ENCODE assay signal across 18 cellular contexts in the genomic region with DNA sequence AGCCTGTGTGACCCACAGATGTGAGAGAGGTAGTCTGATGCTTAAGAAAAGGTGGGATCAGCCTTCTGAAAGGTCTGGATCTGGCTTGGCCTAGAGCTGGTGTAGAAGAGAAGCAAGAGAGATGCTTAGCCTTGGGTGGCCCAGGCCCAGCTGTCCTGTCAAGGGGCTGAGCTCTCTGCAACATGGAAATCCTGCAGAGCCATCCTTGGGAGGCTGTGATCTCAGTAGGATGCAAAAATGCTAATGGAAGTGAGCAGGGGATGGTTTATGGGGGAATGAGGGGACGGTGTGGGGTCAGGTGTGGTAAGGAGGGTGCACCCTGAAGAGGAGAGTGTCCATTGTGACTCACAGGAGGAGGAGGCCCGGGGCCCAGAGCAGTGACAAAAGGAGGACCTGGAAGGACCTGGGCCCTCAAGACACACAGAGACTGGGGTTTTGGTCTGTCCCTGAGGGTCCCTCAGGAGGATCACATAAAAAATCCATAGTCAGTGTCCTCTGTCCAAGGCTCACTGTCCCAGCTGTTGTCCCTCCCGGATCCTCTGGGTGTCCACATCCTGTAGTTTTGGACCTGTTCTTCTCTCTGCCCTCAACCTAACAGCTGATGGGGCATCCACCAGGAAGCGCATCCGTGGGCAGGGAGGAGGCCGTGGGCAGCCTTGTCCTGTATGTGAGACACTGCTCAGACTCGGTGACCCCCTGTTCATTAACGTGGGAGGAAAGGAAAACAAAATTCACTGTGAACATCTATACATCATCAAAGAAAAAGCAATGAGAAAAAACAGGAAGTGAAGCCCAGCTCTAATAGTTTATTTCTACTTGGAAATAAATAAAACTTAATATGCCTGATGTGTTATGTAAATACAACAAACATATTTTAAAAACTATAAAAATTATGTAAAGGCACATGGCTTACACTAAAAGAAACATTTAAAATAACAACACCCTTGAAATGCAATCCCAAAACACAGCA.
A peak's percentile ranks its signal among the peaks of the same experiment; 100 is the strongest.
DNase-seq lines count a peak whose midpoint lies in the region; ATAC-seq, FAIRE-seq and TF ChIP-seq lines count a peak whose summit lies in the region.
"Had no signal": no experiment of that assay in that cellular context is flagged by ENCODE, and none has a peak within 500 bp of the region (broad histone marks: within the 10 kb centered on the region; RNA-seq: fewer than 3 reads in every experiment).

No MANE protein-coding gene starts in this region.

- no peak for FAIRE-seq in GM12891 (lab: Jason Lieb, UNC)
- FAIRE-seq: H54 had no signal

- CTCF ChIA-PET in activated B cell treated with CpG ODN at 0.5 μM for 24 hours (lab: Charles Lee) = interaction anchor here (0.6 to 1.6 kb wide), 6 partner anchors 9 to 577 kb away, joined by 3 to 4 read pairs (median 3); no protein-coding TSS in a partner anchor

- H3K4me1 Mint-ChIP-seq in activated B cell treated with CpG ODN at 0.5 μM for 24 hours = peaks cover 87% of the 10 kb centered on the region

- peak overlapping the region; percentile 46 for H3K27ac Mint-ChIP-seq in activated B cell treated with CpG ODN at 0.5 μM for 24 hours

- H3K9me3 Mint-ChIP-seq in activated B cell treated with CpG ODN at 0.5 μM for 24 hours = no peaks in the 10 kb centered on the region

- H3K4me3 Mint-ChIP-seq in activated B cell treated with CpG ODN at 0.5 μM for 24 hours = no peak overlapping the region

- ATAC-seq in activated B cell treated with CpG ODN at 0.5 μM for 24 hours (ENCODE audit: low read depth) (no peak), HG02840 (IDR thresholded peaks at IDR 0.05; ENCODE audit: low FRiP score, unreplicated experiment) (no peak), HG03342 (IDR thresholded peaks at IDR 0.05; ENCODE audit: unreplicated experiment) (no peak)

- intact Hi-C loops in activated B cell treated with CpG ODN at 0.5 μM for 24 hours (cut with micrococcal nuclease) = no loop called here

- TF ChIP-seq POLR2A in GM12891 (IDR thresholded peaks at IDR 0.05; ENCODE audit: low read depth, low read length) = no peak

- no peak for TF ChIP-seq CTCF in activated B cell treated with CpG ODN at 0.5 μM for 24 hours (IDR thresholded peaks at IDR 0.05)
- TF ChIP-seq CTCF in GM13976 (IDR thresholded peaks at IDR 0.05; ENCODE audit: borderline replicate concordance, control extremely low read depth, extremely low read depth, insufficient read depth, missing control alignments) = no peak

- H3K36me3 Mint-ChIP-seq in activated B cell treated with CpG ODN at 0.5 μM for 24 hours (ENCODE audit: low read depth) = no peaks in the 10 kb centered on the region

- DNase-seq in GM12891 (ENCODE audit: insufficient read length, low spot score) = no peak
- DNase-seq in activated B cell treated with CpG ODN at 0.5 μM for 24 hours = no peak
- peak; percentile 60 for DNase-seq in myocyte (ENCODE audit: low read depth)
- no peak for DNase-seq in GM13976 (ENCODE audit: low spot score)
- DNase-seq in glomerular visceral epithelial cell (ENCODE audit: extremely low spot score) = no peak
- DNase-seq: DMS153, DND-41, NCI-H1048, NCI-H1417, NCI-H1694, NCI-H2081, NCI-H2227 treated with DMSO at 0.1 percent for 48 hours, NCI-H526 treated with DMSO at 0.1 percent for 48 hours, Peyer's patch, SIG-M5 had no signal

- in situ Hi-C loops in GM13976 (cut with MboI; ENCODE audit: low sequenced_read_pairs, unreplicated experiment) = no loop called here

- H3K27me3 Mint-ChIP-seq in activated B cell treated with CpG ODN at 0.5 μM for 24 hours = no peaks in the 10 kb centered on the region

- POLR2A ChIA-PET in activated B cell treated with CpG ODN at 0.5 μM for 24 hours (lab: Charles Lee) = interaction anchor here (2.1 to 2.5 kb wide), 2 partner anchors 9 to 576 kb away, joined by 8 to 15 read pairs; no protein-coding TSS in a partner anchor

TF ChIP-seq in GM12891, 5 proteins besides CTCF, POLR2A, EP300 and RAD21:
- TF ChIP-seq SPI1 (IDR thresholded peaks at IDR 0.05; ENCODE audit: low read depth, low read length) (peak; percentile 64), TAF1 (IDR thresholded peaks at IDR 0.05; ENCODE audit: low read depth, low read length) (no peak)
